In the genomic region with DNA sequence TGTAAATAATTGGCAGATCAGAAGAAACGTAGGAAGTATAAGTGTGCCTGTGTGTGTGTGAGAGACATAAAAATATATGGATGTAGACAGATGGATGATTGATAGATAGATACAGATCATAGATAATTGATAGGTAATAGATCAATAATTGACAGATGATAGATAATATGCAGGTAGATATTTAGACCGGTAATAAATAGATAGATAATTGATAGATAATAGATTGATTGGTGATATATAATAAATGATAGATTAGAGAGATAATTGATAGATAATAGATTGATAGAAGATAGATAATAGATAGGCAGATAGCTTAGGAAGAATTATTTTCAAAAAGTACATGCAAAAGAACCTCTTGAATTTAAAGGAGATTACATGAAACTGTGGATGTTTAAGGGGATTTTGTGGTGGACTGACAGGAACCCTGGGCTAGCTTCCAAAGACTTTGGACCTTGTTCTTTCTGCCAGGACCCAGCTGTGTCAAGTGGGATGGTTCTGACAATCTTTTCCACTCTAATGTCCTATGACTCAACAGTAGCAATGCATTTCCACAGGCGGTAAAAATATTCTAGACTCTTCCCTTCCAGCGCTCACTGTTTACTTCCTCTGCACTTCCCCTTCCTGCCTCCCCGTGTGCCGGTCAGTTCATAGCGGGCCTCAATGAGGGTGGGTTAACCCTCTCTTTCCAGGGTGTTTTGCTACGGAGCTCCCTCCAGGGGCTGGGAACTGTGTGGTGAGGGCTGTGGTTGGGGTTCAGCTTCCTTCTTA, we compare ENCODE assay signal across 12 cellular contexts. TPM values are rescaled to one million over a fixed set of nuclear protein-coding genes. Genes with fewer than 3 reads are reported as not detected.
DNase-seq lines count a peak whose midpoint lies in the region; ATAC-seq and TF ChIP-seq lines count a peak whose summit lies in the region.
"Had no signal": no experiment of that assay in that cellular context is flagged by ENCODE, and none has a peak within 500 bp of the region (broad histone marks: within the 10 kb centered on the region; RNA-seq: fewer than 3 reads in every experiment).

No MANE protein-coding gene starts in this region.

- H3K27ac ChIP-seq in vagina: peak overlapping the region; percentile 61
- H3K27ac ChIP-seq: C4-2B had no signal

- no peaks in the 10 kb centered on the region for H3K27me3 ChIP-seq in vagina

- ATAC-seq in Right ventricle myocardium inferior (peak; percentile 52), mucosa of descending colon (peak; percentile 26), GM21390 (IDR thresholded peaks at IDR 0.05; ENCODE audit: unreplicated experiment) (no peak)

- no peak for TF ChIP-seq CTCF in mucosa of descending colon (IDR thresholded peaks at IDR 0.05)
- TF ChIP-seq CTCF in vagina (IDR thresholded peaks at IDR 0.05): no peak

- H3K9me3 ChIP-seq in mucosa of descending colon (no peaks in the 10 kb centered on the region), vagina (no peaks in the 10 kb centered on the region)

- DNase-seq in Right ventricle myocardium inferior (ENCODE audit: missing footprints) (peak; percentile 18), cardiac septum (ENCODE audit: low spot score) (no peak), dermis microvascular lymphatic vessel endothelial cell (ENCODE audit: low read depth in 2 of 2) (peak; percentile 67 to 72), mucosa of descending colon (no peak), vagina (ENCODE audit: extremely low spot score in 2 of 2) (no peak), DMS153 treated with DMSO at 0.1 percent for 48 hours (lab: John Stamatoyannopoulos, UW; ENCODE audit: unreplicated experiment) (no peak)
- DNase-seq in activated CD8-positive, alpha-beta memory T cell treated with anti-CD3 and anti-CD28 coated beads for 24 hours: no peak
- DNase-seq: NCI-H345, SW 1271 had no signal

- H3K4me3 ChIP-seq in mucosa of descending colon (no peak overlapping the region), vagina (no peak overlapping the region)
- H3K4me3 ChIP-seq: GM12878 had no signal

- TF ChIP-seq POLR2A in vagina (IDR thresholded peaks at IDR 0.05): no peak

- H3K36me3 ChIP-seq in mucosa of descending colon (ENCODE audit: low read depth): no peaks in the 10 kb centered on the region
- H3K36me3 ChIP-seq in vagina: no peaks in the 10 kb centered on the region

- H3K4me1 ChIP-seq in mucosa of descending colon (ENCODE audit: low read depth) (peaks cover 4% of the 10 kb centered on the region), vagina (peaks cover 26% of the 10 kb centered on the region)

- intact Hi-C loops in Right ventricle myocardium inferior (cut with DNase I) (loop anchor here (5.0 kb wide), 1 partner anchor 51 kb away; no protein-coding TSS in a partner anchor), cardiac septum (cut with DNase I) (no loop called here), mucosa of descending colon (cut with DNase I, micrococcal nuclease) (no loop called here), vagina (cut with DNase I) (no loop called here)

RNA-seq across cellular contexts. Expression of a gene that starts 39.4 kb away (rescaled TPM):
- total RNA-seq in Right ventricle myocardium inferior (0.46 TPM), cardiac septum (1.2 TPM), dermis microvascular lymphatic vessel endothelial cell (0.51 and 0.63 TPM in 2 replicates), mucosa of descending colon (under 1 TPM in 2 of 3 donors, not detected in 1; 0.44 to 0.77 TPM), vagina (12.3 TPM)

Comparison
In these comparisons a context has a peak if more than half of its experiments do, and no peak if none do; other contexts are left out.
1. DNase-seq: peak in Right ventricle myocardium inferior (single experiment) and dermis microvascular lymphatic vessel endothelial cell (2 of 2); none in cardiac septum (single experiment), mucosa of descending colon (0 of 3), vagina (0 of 2), activated CD8-positive, alpha-beta memory T cell treated with anti-CD3 and anti-CD28 coated beads for 24 hours (single experiment) and DMS153 treated with DMSO at 0.1 percent for 48 hours (single experiment).